12 cellular contexts compared by ENCODE assay signal in genomic region chr3:27596920-27597319, GRCh38.
DNase-seq lines count a peak whose midpoint lies in the region; ATAC-seq and TF ChIP-seq lines count a peak whose summit lies in the region.
"Had no signal": no experiment of that assay in that cellular context is flagged by ENCODE, and none has a peak within 500 bp of the region (broad histone marks: within the 10 kb centered on the region; RNA-seq: fewer than 3 reads in every experiment).

No MANE protein-coding gene starts in this region.

- no peaks in the 10 kb centered on the region for H3K9me3 ChIP-seq in ascending aorta
- H3K9me3 ChIP-seq: breast epithelium, ovary had no signal

- peaks cover 5 to 10% of the 10 kb centered on the region in 2 donors for H3K4me1 ChIP-seq in ascending aorta

- H3K36me3 ChIP-seq in ascending aorta: no peaks in the 10 kb centered on the region
- H3K36me3 ChIP-seq: breast epithelium, ovary had no signal

- peak overlapping the region; percentile 4 to 67 for H3K27ac ChIP-seq in ascending aorta
- H3K27ac ChIP-seq: breast epithelium, ovary had no signal

- no peaks in the 10 kb centered on the region for H3K27me3 ChIP-seq in ascending aorta
- H3K27me3 ChIP-seq: breast epithelium, ovary had no signal

- TF ChIP-seq CTCF in ascending aorta (IDR thresholded peaks at IDR 0.05): no peak

- no peak overlapping the region for H3K4me3 ChIP-seq in ascending aorta
- H3K4me3 ChIP-seq: breast epithelium, ovary had no signal

- no peak for DNase-seq in ascending aorta (ENCODE audit: low spot score in 2 of 2)
- DNase-seq in pons (ENCODE audit: low spot score): peak; percentile 16
- no peak for DNase-seq in NCI-H1048 (lab: John Stamatoyannopoulos, UW)
- DNase-seq: NCI-H1436 treated with DMSO at 0.1 percent for 48 hours, ovary had no signal

- peak; percentile 22 for ATAC-seq in GM18511 (IDR thresholded peaks at IDR 0.05; ENCODE audit: unreplicated experiment)
- peak; percentile 33 for ATAC-seq in HG03064 (IDR thresholded peaks at IDR 0.05; ENCODE audit: low read depth, unreplicated experiment)
- no peak for ATAC-seq in HG03095 (IDR thresholded peaks at IDR 0.05; ENCODE audit: unreplicated experiment)
- no peak for ATAC-seq in GM18873 (IDR thresholded peaks at IDR 0.05; ENCODE audit: low FRiP score, unreplicated experiment)
- ATAC-seq in GM19467 (IDR thresholded peaks at IDR 0.05; ENCODE audit: unreplicated experiment): no peak
- ATAC-seq: left lobe of liver had no signal

- intact Hi-C loops in ascending aorta (cut with DNase I): no loop called here

Comparison
In these comparisons a context has a peak if more than half of its experiments do, and no peak if none do; other contexts are left out.
1. ATAC-seq: peak in GM18511 (single experiment) and HG03064 (single experiment); none in HG03095 (single experiment), GM18873 (single experiment) and GM19467 (single experiment).